Comparison of ENCODE assay signal across 20 cellular contexts in genomic region chr10:57921140-57921539, GRCh38.
DNase-seq lines count a peak whose midpoint lies in the region; ATAC-seq, FAIRE-seq and TF ChIP-seq lines count a peak whose summit lies in the region.
"Had no signal": no experiment of that assay in that cellular context is flagged by ENCODE, and none has a peak within 500 bp of the region (broad histone marks: within the 10 kb centered on the region; RNA-seq: fewer than 3 reads in every experiment).

No MANE protein-coding gene starts in this region.

- no peaks in the 10 kb centered on the region for H3K9me3 Mint-ChIP-seq in activated T-cell treated with anti-CD3 and anti-CD28 coated beads, Interleukin-2, amount 50 U/mL, for 4 hours
- no peaks in the 10 kb centered on the region for H3K9me3 Mint-ChIP-seq in endodermal cell

- no peaks in the 10 kb centered on the region for H3K36me3 Mint-ChIP-seq in activated T-cell treated with anti-CD3 and anti-CD28 coated beads, Interleukin-2, amount 50 U/mL, for 4 hours (ENCODE audit: insufficient read depth)
- H3K36me3 Mint-ChIP-seq in endodermal cell (ENCODE audit: low read depth) = no peaks in the 10 kb centered on the region

- H3K9ac ChIP-seq in endodermal cell (ENCODE audit: extremely low read depth, low read length, poor library complexity, severe bottlenecking) = no peak overlapping the region
- H3K9ac ChIP-seq: BLaER1 treated with 17β-estradiol and CSF1 and Interleukin-3, amounts not matched to agents 10 nM and 100 nM had no signal

- peak; percentile 48 for ATAC-seq in GM18502 (IDR thresholded peaks at IDR 0.05; ENCODE audit: poor library complexity, unreplicated experiment)
- ATAC-seq in HG03432 (IDR thresholded peaks at IDR 0.05; ENCODE audit: unreplicated experiment) = peak; percentile 66
- no peak for ATAC-seq in activated T-cell treated with anti-CD3 and anti-CD28 coated beads, Interleukin-2, amount 50 U/mL, for 4 hours
- ATAC-seq: HCT116, Panc1 had no signal

- H3K4me3 Mint-ChIP-seq in activated T-cell treated with anti-CD3 and anti-CD28 coated beads, Interleukin-2, amount 50 U/mL, for 4 hours = no peak overlapping the region
- H3K4me3 Mint-ChIP-seq in endodermal cell = no peak overlapping the region

- H3K36me3 ChIP-seq in testis (ENCODE audit: low read depth, missing control alignments) (no peaks in the 10 kb centered on the region), endodermal cell (ENCODE audit: control insufficient read depth, insufficient read depth, low read length) (no peaks in the 10 kb centered on the region)
- H3K36me3 ChIP-seq: BLaER1 treated with 17β-estradiol and CSF1 and Interleukin-3, amounts not matched to agents 10 nM and 100 nM had no signal

- H3K4me3 ChIP-seq in testis (no peak overlapping the region), endodermal cell (ENCODE audit: low read length) (no peak overlapping the region)
- H3K4me3 ChIP-seq: BLaER1 treated with 17β-estradiol and CSF1 and Interleukin-3, amounts not matched to agents 10 nM and 100 nM; SK-N-MC had no signal

- no peak for TF ChIP-seq POLR2A in testis (IDR thresholded peaks at IDR 0.05)

- H3K27me3 Mint-ChIP-seq in activated T-cell treated with anti-CD3 and anti-CD28 coated beads, Interleukin-2, amount 50 U/mL, for 4 hours (ENCODE audit: low read depth) = no peaks in the 10 kb centered on the region
- no peaks in the 10 kb centered on the region for H3K27me3 Mint-ChIP-seq in endodermal cell (ENCODE audit: insufficient read depth)

- peak; percentile 36 for FAIRE-seq in RCC 7860 (lab: Jason Lieb, UNC)
- FAIRE-seq: GM19239 had no signal

- H3K4me1 Mint-ChIP-seq in activated T-cell treated with anti-CD3 and anti-CD28 coated beads, Interleukin-2, amount 50 U/mL, for 4 hours (ENCODE audit: low read depth) = no peaks in the 10 kb centered on the region
- no peaks in the 10 kb centered on the region for H3K4me1 Mint-ChIP-seq in endodermal cell

- no peaks in the 10 kb centered on the region for H3K9me3 ChIP-seq in testis
- H3K9me3 ChIP-seq in endodermal cell (ENCODE audit: control insufficient read depth, low read length) = no peaks in the 10 kb centered on the region
- H3K9me3 ChIP-seq: BLaER1 treated with 17β-estradiol and CSF1 and Interleukin-3, amounts not matched to agents 10 nM and 100 nM had no signal

- H3K4me1 ChIP-seq in testis (no peaks in the 10 kb centered on the region), endodermal cell (ENCODE audit: control insufficient read depth, insufficient read depth, low read length) (no peaks in the 10 kb centered on the region)
- H3K4me1 ChIP-seq: BLaER1 treated with 17β-estradiol and CSF1 and Interleukin-3, amounts not matched to agents 10 nM and 100 nM had no signal

- no peak for DNase-seq in RCC 7860 (ENCODE audit: low spot score)
- no peak for DNase-seq in testis
- no peak for DNase-seq in activated T-cell treated with anti-CD3 and anti-CD28 coated beads, Interleukin-2, amount 50 U/mL, for 4 hours
- no peak for DNase-seq in NCI-H1694 treated with DMSO at 0.1 percent for 48 hours (lab: John Stamatoyannopoulos, UW)
- no peak for DNase-seq in endodermal cell
- DNase-seq: DMS79, GOT3, NCI-H1105 treated with DMSO at 0.1 percent for 48 hours, NCI-H187 treated with DMSO at 0.1 percent for 48 hours, NCI-H226, NCI-H524, NCI-H82, SHP77 had no signal

- TF ChIP-seq CTCF in testis (IDR thresholded peaks at IDR 0.05) = no peak
- no peak for TF ChIP-seq CTCF in endodermal cell (conservative IDR thresholded peaks at IDR 0.05)

- no peaks in the 10 kb centered on the region for H3K27me3 ChIP-seq in testis
- no peaks in the 10 kb centered on the region for H3K27me3 ChIP-seq in endodermal cell (ENCODE audit: control insufficient read depth, insufficient read depth, low read length, poor library complexity, severe bottlenecking)
- H3K27me3 ChIP-seq: BLaER1 treated with 17β-estradiol and CSF1 and Interleukin-3, amounts not matched to agents 10 nM and 100 nM had no signal

- intact Hi-C loops in testis (cut with DNase I; ENCODE audit: low total_unique reads) = no loop called here

- H3K27ac ChIP-seq in testis = peak overlapping the region; percentile 3 to 52
- no peak overlapping the region for H3K27ac ChIP-seq in endodermal cell (ENCODE audit: low read depth, low read length)
- H3K27ac ChIP-seq: BLaER1 treated with 17β-estradiol and CSF1 and Interleukin-3, amounts not matched to agents 10 nM and 100 nM; SK-N-MC had no signal

- no peak overlapping the region for H3K27ac Mint-ChIP-seq in endodermal cell

Comparison
In these comparisons a context has a peak if more than half of its experiments do, and no peak if none do; other contexts are left out.
1. ATAC-seq: peak in GM18502 (single experiment) and HG03432 (single experiment); none in activated T-cell treated with anti-CD3 and anti-CD28 coated beads, Interleukin-2, amount 50 U/mL, for 4 hours (0 of 2).